32 cellular contexts compared by ENCODE assay signal in genomic region chr18:75317300-75317699, GRCh38.
"Had no signal": no experiment of that assay in that cellular context is flagged by ENCODE, and none has a peak within 500 bp of the region (broad histone marks: within the 10 kb centered on the region; RNA-seq: fewer than 3 reads in every experiment).

No MANE protein-coding gene starts in this region.

- H3K27ac ChIP-seq: brain microvascular endothelial cell, coronary artery, dorsolateral prefrontal cortex, gastroesophageal sphincter, heart right ventricle, hepatocyte had no signal

- DNase-seq: activated CD4-positive, alpha-beta memory T cell treated with anti-CD3 and anti-CD28 coated beads, Interleukin-2, amount 10 ng/mL, durations not matched to agents 7 days and 5 days; activated CD4-positive, alpha-beta T cell treated with anti-CD3 and anti-CD28 coated beads for 1 hour; activated CD4-positive, alpha-beta T cell treated with anti-CD3 and anti-CD28 coated beads for 4 hours; activated CD4-positive, alpha-beta T cell treated with anti-CD3 and anti-CD28 coated beads, Interleukin-2, amount 10 ng/mL, durations not matched to agents 7 days and 5 days; activated CD4-positive, alpha-beta T cell treated with anti-CD3 and anti-CD28 coated beads, Interleukin-2, amount 50 U/mL, for 4 hours; activated CD8-positive, alpha-beta memory T cell treated with anti-CD3 and anti-CD28 coated beads, Interleukin-2, amount 50 U/mL, for 48 hours; activated effector memory CD4-positive, alpha-beta T cell treated with Interleukin-2 at 50 U/mL for 16 hours; activated gamma-delta T cell treated with Interleukin-2 at 50 U/mL for 16 hours; activated naive CD4-positive, alpha-beta T cell treated with anti-CD3 and anti-CD28 coated beads, Interleukin-2, amount 50 U/mL, for 16 hours; activated naive CD4-positive, alpha-beta T cell treated with Interleukin-2 at 50 U/mL for 16 hours; activated T-cell treated with anti-CD3 and anti-CD28 coated beads for 4 hours; activated T-cell treated with anti-CD3 and anti-CD28 coated beads, Interleukin-2, amount 50 U/mL, for 4 hours; amniotic stem cell; anterior cingulate cortex; brain microvascular endothelial cell; dorsolateral prefrontal cortex; effector memory CD4-positive, alpha-beta T cell; endodermal cell; foreskin melanocyte; heart right ventricle; T1000 had no signal

- ATAC-seq: activated T-cell treated with anti-CD3 and anti-CD28 coated beads, Interleukin-2, amount 50 U/mL, for 4 hours; activated T-helper 17 cell treated with anti-CD3 and anti-CD28 coated beads, Interleukin-2, amount 50 U/mL, for 72 hours; esophagus mucosa; gastroesophageal sphincter; heart right ventricle had no signal

- H2AFZ ChIP-seq: hepatocyte had no signal

- H3K4me1 ChIP-seq: gastroesophageal sphincter, heart right ventricle had no signal

- H3K9me3 Mint-ChIP-seq: activated CD4-positive, alpha-beta memory T cell treated with anti-CD3 and anti-CD28 coated beads, Interleukin-2, amount 10 ng/mL, durations not matched to agents 7 days and 5 days; activated CD4-positive, alpha-beta T cell treated with anti-CD3 and anti-CD28 coated beads, Interleukin-2, amount 10 ng/mL, durations not matched to agents 7 days and 5 days; activated T-cell treated with anti-CD3 and anti-CD28 coated beads, Interleukin-2, amount 50 U/mL, for 4 hours; activated T-helper 17 cell treated with anti-CD3 and anti-CD28 coated beads, Interleukin-2, amount 50 U/mL, for 72 hours; central memory CD8-positive, alpha-beta T cell; endodermal cell; T-helper 1 cell treated with Interleukin-12 subunit alpha and Interleukin-12 subunit beta and Interleukin-4 antibody, amounts not matched to agents 30 μg/mL and 1 μg/mL, for 36 hours; T-helper 2 cell treated with Interferon-gamma antibody and Interleukin-4, amounts not matched to agents 5 μg/mL and 100 μg/mL, for 36 hours had no signal

- H3K27me3 Mint-ChIP-seq: activated CD4-positive, alpha-beta memory T cell treated with anti-CD3 and anti-CD28 coated beads, Interleukin-2, amount 10 ng/mL, durations not matched to agents 7 days and 5 days; activated CD4-positive, alpha-beta T cell treated with anti-CD3 and anti-CD28 coated beads, Interleukin-2, amount 10 ng/mL, durations not matched to agents 7 days and 5 days had no signal

- H3K36me3 ChIP-seq: brain microvascular endothelial cell, gastroesophageal sphincter, heart right ventricle had no signal

- H3K4me2 ChIP-seq: hepatocyte had no signal

- H3K4me1 Mint-ChIP-seq: activated CD4-positive, alpha-beta memory T cell treated with anti-CD3 and anti-CD28 coated beads, Interleukin-2, amount 10 ng/mL, durations not matched to agents 7 days and 5 days; activated CD4-positive, alpha-beta T cell treated with anti-CD3 and anti-CD28 coated beads, Interleukin-2, amount 10 ng/mL, durations not matched to agents 7 days and 5 days; activated T-helper 17 cell treated with anti-CD3 and anti-CD28 coated beads, Interleukin-2, amount 50 U/mL, for 72 hours; central memory CD8-positive, alpha-beta T cell had no signal

- FAIRE-seq: astrocyte had no signal

- H3K9me3 ChIP-seq: gastroesophageal sphincter, heart right ventricle had no signal

- H3K27me3 ChIP-seq: brain microvascular endothelial cell, dorsolateral prefrontal cortex, gastroesophageal sphincter, heart right ventricle, hepatocyte had no signal

- H3K4me3 Mint-ChIP-seq: activated CD4-positive, alpha-beta memory T cell treated with anti-CD3 and anti-CD28 coated beads, Interleukin-2, amount 10 ng/mL, durations not matched to agents 7 days and 5 days; activated CD4-positive, alpha-beta T cell treated with anti-CD3 and anti-CD28 coated beads, Interleukin-2, amount 10 ng/mL, durations not matched to agents 7 days and 5 days; activated naive CD8-positive, alpha-beta T cell; activated T-cell treated with anti-CD3 and anti-CD28 coated beads, Interleukin-2, amount 50 U/mL, for 4 hours; activated T-helper 17 cell treated with anti-CD3 and anti-CD28 coated beads, Interleukin-2, amount 50 U/mL, for 72 hours; central memory CD8-positive, alpha-beta T cell; dendritic cell treated with granulocyte-macrophage colony-stimulating factor and Interleukin-4, amounts not matched to agents 40 ng/mL and 50 ng/mL, for 4 days; endodermal cell; T-helper 1 cell treated with Interleukin-12 subunit alpha and Interleukin-12 subunit beta and Interleukin-4 antibody, amounts not matched to agents 30 μg/mL and 1 μg/mL, for 36 hours; T-helper 2 cell treated with Interferon-gamma antibody and Interleukin-4, amounts not matched to agents 5 μg/mL and 100 μg/mL, for 36 hours had no signal

- H3K27ac Mint-ChIP-seq: activated CD4-positive, alpha-beta memory T cell treated with anti-CD3 and anti-CD28 coated beads, Interleukin-2, amount 10 ng/mL, durations not matched to agents 7 days and 5 days; activated CD4-positive, alpha-beta T cell treated with anti-CD3 and anti-CD28 coated beads, Interleukin-2, amount 10 ng/mL, durations not matched to agents 7 days and 5 days; activated naive CD8-positive, alpha-beta T cell; activated T-helper 17 cell treated with anti-CD3 and anti-CD28 coated beads, Interleukin-2, amount 50 U/mL, for 72 hours; dendritic cell treated with granulocyte-macrophage colony-stimulating factor and Interleukin-4, amounts not matched to agents 40 ng/mL and 50 ng/mL, for 4 days; endodermal cell; T-helper 1 cell treated with Interleukin-12 subunit alpha and Interleukin-12 subunit beta and Interleukin-4 antibody, amounts not matched to agents 30 μg/mL and 1 μg/mL, for 36 hours; T-helper 2 cell treated with Interferon-gamma antibody and Interleukin-4, amounts not matched to agents 5 μg/mL and 100 μg/mL, for 36 hours had no signal

- H3K36me3 Mint-ChIP-seq: activated naive CD8-positive, alpha-beta T cell had no signal

- H3K4me3 ChIP-seq: coronary artery, gastroesophageal sphincter, heart right ventricle, hepatocyte had no signal

- H3K79me2 ChIP-seq: hepatocyte had no signal
